22 cellular contexts compared by ENCODE assay signal in the genomic region with DNA sequence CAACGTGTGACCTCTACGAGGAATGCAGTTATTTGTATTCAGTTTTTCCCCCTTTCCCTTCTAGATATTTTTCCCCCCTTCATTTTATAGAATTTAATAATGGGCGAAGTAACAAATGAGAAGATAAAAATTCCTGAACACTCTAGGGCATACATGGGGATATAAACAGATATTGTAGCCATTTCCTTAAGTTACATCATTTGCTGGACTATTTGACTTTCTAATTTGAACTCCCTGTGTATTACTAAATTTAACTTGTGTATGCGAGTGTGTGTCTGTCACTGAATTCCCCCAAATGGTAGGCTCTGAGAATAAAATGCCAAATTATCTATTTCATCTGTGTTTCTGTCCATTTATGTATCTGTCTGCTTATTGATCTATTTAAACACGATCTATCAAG.
DNase-seq lines count a peak whose midpoint lies in the region; ATAC-seq and TF ChIP-seq lines count a peak whose summit lies in the region.
"Had no signal": no experiment of that assay in that cellular context is flagged by ENCODE, and none has a peak within 500 bp of the region (broad histone marks: within the 10 kb centered on the region; RNA-seq: fewer than 3 reads in every experiment).

No MANE protein-coding gene starts in this region.

- no peak for TF ChIP-seq CTCF in neural crest cell (conservative IDR thresholded peaks at IDR 0.05)

- ATAC-seq in central memory CD8-positive, alpha-beta T cell (replicated peaks; ENCODE audit: extremely low read depth, poor library complexity, severe bottlenecking): no peak
- no peak for ATAC-seq in GM18909 (IDR thresholded peaks at IDR 0.05; ENCODE audit: poor library complexity, unreplicated experiment)
- ATAC-seq: CD8-positive, alpha-beta T cell; PC-3 had no signal

- no peak overlapping the region for H3K9ac ChIP-seq in BLaER1 treated with 17β-estradiol and CSF1 and Interleukin-3, amounts not matched to agents 10 nM and 100 nM
- H3K9ac ChIP-seq in SK-N-MC (ENCODE audit: insufficient read length): peak overlapping the region; percentile 78

- H3K4me2 ChIP-seq in BLaER1 treated with 17β-estradiol and CSF1 and Interleukin-3, amounts not matched to agents 10 nM and 100 nM: peak overlapping the region in 8 of 11 experiments; percentile 12 to 54 (median 47); a peak in 11 of 22 replicates

- no peaks in the 10 kb centered on the region for H4K20me1 ChIP-seq in BLaER1 treated with 17β-estradiol and CSF1 and Interleukin-3, amounts not matched to agents 10 nM and 100 nM

- no peaks in the 10 kb centered on the region for H3K36me3 ChIP-seq in BLaER1 treated with 17β-estradiol and CSF1 and Interleukin-3, amounts not matched to agents 10 nM and 100 nM
- H3K36me3 ChIP-seq in SK-N-MC (ENCODE audit: insufficient read depth, low read length): no peaks in the 10 kb centered on the region

- H3K27ac Mint-ChIP-seq in central memory CD8-positive, alpha-beta T cell (ENCODE audit: low read depth): peak overlapping the region; percentile 11
- H3K27ac Mint-ChIP-seq in neural crest cell (ENCODE audit: unreplicated experiment): peak overlapping the region; percentile 93
- H3K27ac Mint-ChIP-seq: CD8-positive, alpha-beta T cell; HFFc6 had no signal

- H3K9me3 ChIP-seq in BLaER1 treated with 17β-estradiol and CSF1 and Interleukin-3, amounts not matched to agents 10 nM and 100 nM (replicated peaks in 1 of 11): peaks cover 0 to 7% (median 0%) of the 10 kb centered on the region in 11 experiments; a peak in 3 of 22 replicates
- no peaks in the 10 kb centered on the region for H3K9me3 ChIP-seq in SK-N-MC (ENCODE audit: low read depth, low read length)

- no peaks in the 10 kb centered on the region for H3K9me3 Mint-ChIP-seq in central memory CD8-positive, alpha-beta T cell
- no peaks in the 10 kb centered on the region for H3K9me3 Mint-ChIP-seq in neural crest cell
- H3K9me3 Mint-ChIP-seq: CD8-positive, alpha-beta T cell; HFFc6 had no signal

- DNase-seq in SK-N-MC (ENCODE audit: low read depth, low spot score): no peak
- DNase-seq in central memory CD8-positive, alpha-beta T cell (ENCODE audit: low spot score in 2 of 2): no peak
- no peak for DNase-seq in neural crest cell (ENCODE audit: low read depth, low spot score)
- DNase-seq in midbrain (lab: John Stamatoyannopoulos, UW): no peak
- no peak for DNase-seq in NCI-H82 treated with DMSO at 0.1 percent for 48 hours (lab: John Stamatoyannopoulos, UW; ENCODE audit: unreplicated experiment)
- DNase-seq in globus pallidus (ENCODE audit: low spot score): no peak
- DNase-seq: C1 segment of cervical spinal cord; CD8-positive, alpha-beta T cell; DMS153; H7; HFFc6; KBM-7; MM.1S; NCI-H1092; NCI-H1436; NCI-H1930; NCI-H524; NCI-H82; PC-3; SHP77 had no signal

- no peaks in the 10 kb centered on the region for H3K36me3 Mint-ChIP-seq in central memory CD8-positive, alpha-beta T cell (ENCODE audit: insufficient read depth)
- H3K36me3 Mint-ChIP-seq in neural crest cell (ENCODE audit: low read depth): no peaks in the 10 kb centered on the region
- H3K36me3 Mint-ChIP-seq: CD8-positive, alpha-beta T cell had no signal

- H3K27me3 ChIP-seq in BLaER1 treated with 17β-estradiol and CSF1 and Interleukin-3, amounts not matched to agents 10 nM and 100 nM: no peaks in the 10 kb centered on the region

- peaks cover 4 to 29% (median 26%) of the 10 kb centered on the region in 10 experiments; a peak in 15 of 20 replicates for H3K4me1 ChIP-seq in BLaER1 treated with 17β-estradiol and CSF1 and Interleukin-3, amounts not matched to agents 10 nM and 100 nM

- no peak overlapping the region for H3K4me3 ChIP-seq in BLaER1 treated with 17β-estradiol and CSF1 and Interleukin-3, amounts not matched to agents 10 nM and 100 nM
- H3K4me3 ChIP-seq in SK-N-MC: peak overlapping the region; percentile 60

- H3K4me3 Mint-ChIP-seq in central memory CD8-positive, alpha-beta T cell: no peak overlapping the region
- H3K4me3 Mint-ChIP-seq in neural crest cell: no peak overlapping the region
- H3K4me3 Mint-ChIP-seq: CD8-positive, alpha-beta T cell; HFFc6 had no signal

- H3K4me1 Mint-ChIP-seq in central memory CD8-positive, alpha-beta T cell: no peaks in the 10 kb centered on the region
- peaks cover 16% of the 10 kb centered on the region for H3K4me1 Mint-ChIP-seq in neural crest cell

- H3K27me3 Mint-ChIP-seq in central memory CD8-positive, alpha-beta T cell: peaks cover 35% of the 10 kb centered on the region
- H3K27me3 Mint-ChIP-seq in neural crest cell (ENCODE audit: low read depth): no peaks in the 10 kb centered on the region

- H3K27ac ChIP-seq in BLaER1 treated with 17β-estradiol and CSF1 and Interleukin-3, amounts not matched to agents 10 nM and 100 nM: 0 out of 22 replicates have a peak overlapping the region, but pooled peaks of 1 of the 11 experiments have one; percentile 7
- H3K27ac ChIP-seq in SK-N-MC: peak overlapping the region; percentile 97
